In genomic region chr18:44759925-44760342, GRCh38 we compare ENCODE assay signal across 9 cellular contexts.
DNase-seq lines count a peak whose midpoint lies in the region; ATAC-seq, FAIRE-seq and TF ChIP-seq lines count a peak whose summit lies in the region.
"Had no signal": no experiment of that assay in that cellular context is flagged by ENCODE, and none has a peak within 500 bp of the region (broad histone marks: within the 10 kb centered on the region; RNA-seq: fewer than 3 reads in every experiment).

No MANE protein-coding gene starts in this region.

- H2AFZ ChIP-seq in HepG2 (ENCODE audit: low read length) = no peak overlapping the region

- in situ Hi-C loops in HepG2 (cut with HindIII; ENCODE audit: extremely low pct_ligation_motif_present, low pct_unique_long_range_greater_than_20kb) = no loop called here

- H3K36me3 ChIP-seq in stomach smooth muscle (ENCODE audit: control insufficient read depth in 2 of 2, insufficient read depth in 2 of 2, low read length in 2 of 2) (no peaks in the 10 kb centered on the region), upper lobe of right lung (no peaks in the 10 kb centered on the region), HepG2 (replicated peaks in 1 of 2; ENCODE audit: control insufficient read depth in 1 of 2, insufficient read depth in 2 of 2, low read length in 2 of 2) (no peaks in the 10 kb centered on the region)

- peak overlapping the region; percentile 93 for H3K27ac Mint-ChIP-seq in activated T-cell treated with anti-CD3 and anti-CD28 coated beads, Interleukin-2, amount 50 U/mL, for 72 hours

- no peaks in the 10 kb centered on the region for H3K27me3 ChIP-seq in stomach smooth muscle (ENCODE audit: control insufficient read depth in 1 of 2, insufficient read depth in 2 of 2, low read length in 2 of 2)
- H3K27me3 ChIP-seq in upper lobe of right lung = no peaks in the 10 kb centered on the region
- H3K27me3 ChIP-seq in HepG2 (ENCODE audit: control insufficient read depth in 1 of 2, insufficient read depth in 2 of 2, low read length in 2 of 2) = no peaks in the 10 kb centered on the region; a peak in 1 of 5 replicates

- no peaks in the 10 kb centered on the region for H3K9me3 ChIP-seq in stomach smooth muscle (ENCODE audit: control insufficient read depth in 2 of 2, low read length in 2 of 2)
- H3K9me3 ChIP-seq in upper lobe of right lung = no peaks in the 10 kb centered on the region
- H3K9me3 ChIP-seq in HepG2 (ENCODE audit: low read length) = no peaks in the 10 kb centered on the region

- no CpG with 5 or more reads among the region's 1 CpG for WGBS in HepG2 (ENCODE audit: low lambda C conversion rate)

- H3K9ac ChIP-seq in stomach smooth muscle (ENCODE audit: low read length in 2 of 2) (no peak overlapping the region), HepG2 (ENCODE audit: insufficient read depth, low read depth, low read length) (no peak overlapping the region)

- ATAC-seq in HG03095 (IDR thresholded peaks at IDR 0.05; ENCODE audit: unreplicated experiment) (peak; percentile 50), upper lobe of right lung (no peak), HepG2 (no peak)
- peak; percentile 33 to 46 for ATAC-seq in activated T-cell treated with anti-CD3 and anti-CD28 coated beads, Interleukin-2, amount 50 U/mL, for 72 hours (replicated peaks in 1 of 2)
- ATAC-seq: K562 had no signal

- FAIRE-seq in HepG2 (lab: Jason Lieb, UNC) = no peak
- FAIRE-seq: K562 had no signal

- peak overlapping the region; percentile 68 to 85 for H3K4me3 Mint-ChIP-seq in activated T-cell treated with anti-CD3 and anti-CD28 coated beads, Interleukin-2, amount 50 U/mL, for 72 hours

- H3K4me1 ChIP-seq in stomach smooth muscle (ENCODE audit: control insufficient read depth, insufficient read depth, low read length) (peaks cover 15% of the 10 kb centered on the region), upper lobe of right lung (peaks cover 6% of the 10 kb centered on the region), HepG2 (ENCODE audit: insufficient read depth, low read length) (no peaks in the 10 kb centered on the region)

- H4K20me1 ChIP-seq in HepG2 (ENCODE audit: insufficient read depth, low read length) = no peaks in the 10 kb centered on the region

- TF ChIP-seq EP300 in HepG2 (IDR thresholded peaks at IDR 0.05; ENCODE audit: low read depth in 2 of 2, low read length in 2 of 2) = no peak
- TF ChIP-seq EP300 in HepG2 (CRISPR knock-in tag; IDR thresholded peaks at IDR 0.05; ENCODE audit: borderline replicate concordance) = no peak

- CTCF ChIA-PET in HepG2 (lab: Yijun Ruan, JAX; ENCODE audit: low intra/inter-chr PET ratio, low total read pairs) = no interaction called here

- peaks cover 22% of the 10 kb centered on the region for H3K27me3 Mint-ChIP-seq in activated T-cell treated with anti-CD3 and anti-CD28 coated beads, Interleukin-2, amount 50 U/mL, for 72 hours (ENCODE audit: low read depth)

- peaks cover 40% of the 10 kb centered on the region for H3K4me1 Mint-ChIP-seq in activated T-cell treated with anti-CD3 and anti-CD28 coated beads, Interleukin-2, amount 50 U/mL, for 72 hours (ENCODE audit: low read depth)

- H3K79me2 ChIP-seq in HepG2 (ENCODE audit: insufficient read depth, low read length) = no peaks in the 10 kb centered on the region

- H3K4me2 ChIP-seq in HepG2 (ENCODE audit: low read depth, low read length) = no peak overlapping the region

- POLR2A ChIA-PET in HepG2 (lab: Yijun Ruan, JAX) = no interaction called here

- peak; percentile 4 for DNase-seq in activated naive CD4-positive, alpha-beta T cell treated with Interleukin-2 at 50 U/mL for 16 hours
- no peak for DNase-seq in activated naive CD4-positive, alpha-beta T cell treated with anti-CD3 and anti-CD28 coated beads, Interleukin-2, amount 50 U/mL, for 16 hours
- DNase-seq in activated T-cell treated with anti-CD3 and anti-CD28 coated beads, Interleukin-2, amount 50 U/mL, for 72 hours = peak in 1 of 2 donors; percentile 10
- DNase-seq in upper lobe of right lung (no peak), HepG2 (ENCODE audit: low spot score) (no peak), SW480 (ENCODE audit: low spot score) (no peak)

- peaks cover 0 to 2% of the 10 kb centered on the region in 2 donors for H3K9me3 Mint-ChIP-seq in activated T-cell treated with anti-CD3 and anti-CD28 coated beads, Interleukin-2, amount 50 U/mL, for 72 hours

- peaks cover 2 to 9% of the 10 kb centered on the region in 2 donors for H3K36me3 Mint-ChIP-seq in activated T-cell treated with anti-CD3 and anti-CD28 coated beads, Interleukin-2, amount 50 U/mL, for 72 hours (ENCODE audit: insufficient read depth in 2 of 2)

- intact Hi-C loops in upper lobe of right lung (cut with DNase I) (no loop called here), HepG2 (cut with micrococcal nuclease; ENCODE audit: unreplicated experiment) (loop anchor here (10.0 kb wide), 1 partner anchor 65 kb away; no protein-coding TSS in a partner anchor)

- TF ChIP-seq CTCF in upper lobe of right lung (IDR thresholded peaks at IDR 0.05) (no peak), HepG2 (CRISPR knock-in tag; IDR thresholded peaks at IDR 0.05) (no peak)

- TF ChIP-seq RAD21 in HepG2 (CRISPR knock-in tag; IDR thresholded peaks at IDR 0.05) = no peak

- H3K27ac ChIP-seq in stomach smooth muscle (ENCODE audit: low read length) (peak overlapping the region; percentile 1), upper lobe of right lung (no peak overlapping the region), HepG2 (ENCODE audit: extremely low read length, insufficient read depth, low read length) (no peak overlapping the region)

- H3K4me3 ChIP-seq in stomach smooth muscle (ENCODE audit: low read length in 2 of 2) (no peak overlapping the region), upper lobe of right lung (no peak overlapping the region), HepG2 (replicated peaks in 1 of 3; ENCODE audit: insufficient read depth in 1 of 3, low read depth in 2 of 3, low read length in 3 of 3) (no peak overlapping the region)
- H3K4me3 ChIP-seq: K562 had no signal

- BruUV-seq in HepG2 (replicated peaks; lab: Mats Ljungman, UMichigan) = no TSS peak

- TF ChIP-seq POLR2A in HepG2 (IDR thresholded peaks at IDR 0.05; ENCODE audit: insufficient read depth in 1 of 2, low read depth in 2 of 2, low read length in 2 of 2) = no peak

TF ChIP-seq in HepG2, 621 proteins besides CTCF, POLR2A, EP300 and RAD21 (continues in another document):
- TF ChIP-seq CC2D1A (CRISPR knock-in tag; IDR thresholded peaks at IDR 0.05) = no peak
- no peak for TF ChIP-seq TBX3 (IDR thresholded peaks at IDR 0.05; ENCODE audit: borderline replicate concordance)
- no peak for TF ChIP-seq ZFY (CRISPR knock-in tag; IDR thresholded peaks at IDR 0.05)
- TF ChIP-seq ARNT (IDR thresholded peaks at IDR 0.05) = no peak
- TF ChIP-seq, protein P1, sequence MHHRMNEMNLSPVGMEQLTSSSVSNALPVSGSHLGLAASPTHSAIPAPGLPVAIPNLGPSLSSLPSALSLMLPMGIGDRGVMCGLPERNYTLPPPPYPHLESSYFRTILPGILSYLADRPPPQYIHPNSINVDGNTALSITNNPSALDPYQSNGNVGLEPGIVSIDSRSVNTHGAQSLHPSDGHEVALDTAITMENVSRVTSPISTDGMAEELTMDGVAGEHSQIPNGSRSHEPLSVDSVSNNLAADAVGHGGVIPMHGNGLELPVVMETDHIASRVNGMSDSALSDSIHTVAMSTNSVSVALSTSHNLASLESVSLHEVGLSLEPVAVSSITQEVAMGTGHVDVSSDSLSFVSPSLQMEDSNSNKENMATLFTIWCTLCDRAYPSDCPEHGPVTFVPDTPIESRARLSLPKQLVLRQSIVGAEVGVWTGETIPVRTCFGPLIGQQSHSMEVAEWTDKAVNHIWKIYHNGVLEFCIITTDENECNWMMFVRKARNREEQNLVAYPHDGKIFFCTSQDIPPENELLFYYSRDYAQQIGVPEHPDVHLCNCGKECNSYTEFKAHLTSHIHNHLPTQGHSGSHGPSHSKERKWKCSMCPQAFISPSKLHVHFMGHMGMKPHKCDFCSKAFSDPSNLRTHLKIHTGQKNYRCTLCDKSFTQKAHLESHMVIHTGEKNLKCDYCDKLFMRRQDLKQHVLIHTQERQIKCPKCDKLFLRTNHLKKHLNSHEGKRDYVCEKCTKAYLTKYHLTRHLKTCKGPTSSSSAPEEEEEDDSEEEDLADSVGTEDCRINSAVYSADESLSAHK (CRISPR knock-in tag; IDR thresholded peaks at IDR 0.05; ENCODE audit: borderline replicate concordance) = no peak
- TF ChIP-seq TCF7 (IDR thresholded peaks at IDR 0.05; ENCODE audit: low read depth) = no peak
- no peak for TF ChIP-seq ZNF781 (CRISPR knock-in tag; IDR thresholded peaks at IDR 0.05; ENCODE audit: borderline replicate concordance, not compliant biosample characterization)
- TF ChIP-seq ZNF710 (CRISPR knock-in tag; IDR thresholded peaks at IDR 0.05; ENCODE audit: borderline replicate concordance) = no peak

Comparison
In these comparisons a context has a peak if more than half of its experiments do, and no peak if none do; other contexts are left out.
1. ATAC-seq: peak in HG03095 (single experiment) and activated T-cell treated with anti-CD3 and anti-CD28 coated beads, Interleukin-2, amount 50 U/mL, for 72 hours (2 of 2); none in upper lobe of right lung (single experiment) and HepG2 (single experiment).